ENCODE assay signal across 19 cellular contexts in the genomic region with DNA sequence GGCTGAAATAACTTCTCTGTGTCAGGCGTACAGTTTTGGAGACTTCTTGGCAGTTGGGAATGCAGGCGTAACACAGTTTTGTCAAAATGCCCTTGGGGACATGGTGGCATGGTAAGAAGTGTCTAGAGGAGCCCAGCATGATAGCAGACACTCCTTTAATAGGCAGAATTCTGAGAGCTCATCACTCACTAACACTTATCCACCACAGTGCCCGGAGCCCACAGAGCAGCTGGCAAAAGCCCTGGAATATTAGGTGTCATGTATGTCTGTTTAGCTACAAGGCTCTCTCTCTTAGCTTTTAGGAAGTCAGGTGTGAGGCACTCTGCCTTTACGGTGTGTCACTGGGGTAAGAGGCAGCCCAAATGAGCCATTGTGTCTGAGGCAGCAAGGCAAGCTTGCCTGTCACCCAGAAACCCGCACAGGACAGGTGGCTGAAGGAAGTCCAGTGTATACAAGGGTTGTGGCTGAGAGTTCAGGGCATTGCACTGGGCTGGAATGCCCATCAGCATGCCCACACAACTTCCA.
DNase-seq lines count a peak whose midpoint lies in the region; ATAC-seq and TF ChIP-seq lines count a peak whose summit lies in the region.
"Had no signal": no experiment of that assay in that cellular context is flagged by ENCODE, and none has a peak within 500 bp of the region (broad histone marks: within the 10 kb centered on the region; RNA-seq: fewer than 3 reads in every experiment).

No MANE protein-coding gene starts in this region.

- H3K36me3 ChIP-seq in left ventricle myocardium inferior (no peaks in the 10 kb centered on the region), trophoblast cell (ENCODE audit: control insufficient read depth in 1 of 2, insufficient read depth in 2 of 2, low read length in 2 of 2) (no peaks in the 10 kb centered on the region)
- H3K36me3 ChIP-seq: BLaER1 treated with 17β-estradiol and CSF1 and Interleukin-3, amounts not matched to agents 10 nM and 100 nM; SJSA1 had no signal

- H3K4ac ChIP-seq in trophoblast cell (ENCODE audit: low read depth, low read length) = no peak overlapping the region

- H3K27me3 ChIP-seq in left ventricle myocardium inferior (ENCODE audit: low read depth) = no peaks in the 10 kb centered on the region
- no peaks in the 10 kb centered on the region for H3K27me3 ChIP-seq in trophoblast cell (ENCODE audit: insufficient read depth, low read length)
- peaks cover 15% of the 10 kb centered on the region for H3K27me3 ChIP-seq in CD4-positive, alpha-beta T cell (ENCODE audit: control insufficient read depth, insufficient read depth, low read length)
- H3K27me3 ChIP-seq: BLaER1 treated with 17β-estradiol and CSF1 and Interleukin-3, amounts not matched to agents 10 nM and 100 nM had no signal

- intact Hi-C loops in Right ventricle myocardium superior (cut with DNase I) = no loop called here
- intact Hi-C loops in left ventricle myocardium inferior (cut with micrococcal nuclease) = no loop called here
- intact Hi-C loops in CD4-positive, alpha-beta T cell (cut with DNase I, micrococcal nuclease) = no loop called here

- DNase-seq in Right ventricle myocardium superior (no peak), left ventricle myocardium inferior (no peak), NCI-H2171 treated with DMSO at 0.1 percent for 48 hours (lab: John Stamatoyannopoulos, UW) (peak; percentile 73), trophoblast cell (no peak), superior temporal gyrus (ENCODE audit: extremely low spot score) (no peak)
- DNase-seq in CD4-positive, alpha-beta T cell = no peak
- DNase-seq: GDM1, GM23248, HCEC 1CT, NCI-H1436, NCI-H2081 treated with DMSO at 0.1 percent for 48 hours, NCI-H446 treated with DMSO at 0.1 percent for 48 hours, PC-3 had no signal

- ATAC-seq in Right ventricle myocardium superior (ENCODE audit: poor library complexity) (peak; percentile 26), HG03469 (IDR thresholded peaks at IDR 0.05; ENCODE audit: unreplicated experiment) (no peak)
- no peak for ATAC-seq in CD4-positive, alpha-beta T cell (ENCODE audit: poor library complexity)
- ATAC-seq: A549, GM12878, PC-3 had no signal

- H3K4me1 ChIP-seq in left ventricle myocardium inferior (peaks cover 25% of the 10 kb centered on the region), trophoblast cell (ENCODE audit: control insufficient read depth in 1 of 2, insufficient read depth in 2 of 2, low read length in 2 of 2) (no peaks in the 10 kb centered on the region)
- H3K4me1 ChIP-seq: A549, SJSA1 had no signal

- H3K27ac ChIP-seq in left ventricle myocardium inferior (replicated peaks) (no peak overlapping the region), trophoblast cell (ENCODE audit: low read depth, low read length) (no peak overlapping the region)
- H3K27ac ChIP-seq in CD4-positive, alpha-beta T cell (ENCODE audit: low read depth, low read length) = no peak overlapping the region
- H3K27ac ChIP-seq: A549; BLaER1 treated with 17β-estradiol and CSF1 and Interleukin-3, amounts not matched to agents 10 nM and 100 nM; GM23248; RWPE1; SJSA1 had no signal

- no peaks in the 10 kb centered on the region for H3K9me3 Mint-ChIP-seq in CD4-positive, alpha-beta T cell

- no CpG with 5 or more reads among the region's 5 CpGs for WGBS in trophoblast cell (ENCODE audit: extremely low coverage, insufficient coverage, insufficient read length)

- no peak overlapping the region for H3K9ac ChIP-seq in trophoblast cell (ENCODE audit: low read length)
- H3K9ac ChIP-seq: BLaER1 treated with 17β-estradiol and CSF1 and Interleukin-3, amounts not matched to agents 10 nM and 100 nM; GM23248 had no signal

- H3K4me2 ChIP-seq in trophoblast cell (ENCODE audit: low read length) = no peak overlapping the region
- H3K4me2 ChIP-seq: A549; BLaER1 treated with 17β-estradiol and CSF1 and Interleukin-3, amounts not matched to agents 10 nM and 100 nM had no signal

- no peak overlapping the region for H2BK5ac ChIP-seq in trophoblast cell (ENCODE audit: low read depth, low read length, poor library complexity)

- H3K36me3 Mint-ChIP-seq in CD4-positive, alpha-beta T cell (ENCODE audit: low read depth) = no peaks in the 10 kb centered on the region

- peaks cover 34% of the 10 kb centered on the region for H3K27me3 Mint-ChIP-seq in CD4-positive, alpha-beta T cell

- no peak overlapping the region for H2BK120ac ChIP-seq in trophoblast cell (ENCODE audit: insufficient read depth, low read length, poor library complexity)

- no peak overlapping the region for H2BK12ac ChIP-seq in trophoblast cell (ENCODE audit: low read length)

- no peak overlapping the region for H3K27ac Mint-ChIP-seq in CD4-positive, alpha-beta T cell

- H3K14ac ChIP-seq in trophoblast cell (ENCODE audit: low read length) = no peak overlapping the region

- no peak for TF ChIP-seq CTCF in left ventricle myocardium inferior (IDR thresholded peaks at IDR 0.05; ENCODE audit: borderline replicate concordance)
- TF ChIP-seq CTCF in CD4-positive, alpha-beta T cell (IDR thresholded peaks at IDR 0.05) = no peak

- no peak overlapping the region for H3K4me3 ChIP-seq in left ventricle myocardium inferior
- H3K4me3 ChIP-seq in trophoblast cell (ENCODE audit: low read depth, low read length) = no peak overlapping the region
- H3K4me3 ChIP-seq: A549; BLaER1 treated with 17β-estradiol and CSF1 and Interleukin-3, amounts not matched to agents 10 nM and 100 nM; GM12878; GM23248; SJSA1 had no signal

- no peaks in the 10 kb centered on the region for H3K4me1 Mint-ChIP-seq in CD4-positive, alpha-beta T cell (ENCODE audit: low read depth)

- no peaks in the 10 kb centered on the region for H3K9me3 ChIP-seq in left ventricle myocardium inferior (replicated peaks)
- H3K9me3 ChIP-seq in trophoblast cell (ENCODE audit: insufficient read depth, low read depth, low read length) = no peaks in the 10 kb centered on the region
- no peaks in the 10 kb centered on the region for H3K9me3 ChIP-seq in CD4-positive, alpha-beta T cell (ENCODE audit: control insufficient read depth, low read length)
- H3K9me3 ChIP-seq: A549; BLaER1 treated with 17β-estradiol and CSF1 and Interleukin-3, amounts not matched to agents 10 nM and 100 nM; SJSA1 had no signal

- H4K8ac ChIP-seq in trophoblast cell (ENCODE audit: low read depth, low read length) = no peak overlapping the region

- H2AK5ac ChIP-seq in trophoblast cell (ENCODE audit: low read length) = no peak overlapping the region

- POLR2A ChIA-PET in CD4-positive, alpha-beta T cell (lab: Charles Lee) = no interaction called here

- CTCF ChIA-PET in CD4-positive, alpha-beta T cell (lab: Charles Lee) = no interaction called here

- H4K12ac ChIP-seq in trophoblast cell (ENCODE audit: low read depth, low read length) = no peak overlapping the region

- H3K4me3 Mint-ChIP-seq in CD4-positive, alpha-beta T cell = no peak overlapping the region

- no peak overlapping the region for H3K18ac ChIP-seq in trophoblast cell (ENCODE audit: low read length)

- H4K91ac ChIP-seq in trophoblast cell (ENCODE audit: low read depth, low read length) = no peak overlapping the region

- no peaks in the 10 kb centered on the region for H3K79me1 ChIP-seq in trophoblast cell (ENCODE audit: low read length)

- H3K23ac ChIP-seq in trophoblast cell (ENCODE audit: low read length) = peak overlapping the region; percentile 70

- no peaks in the 10 kb centered on the region for H3K79me2 ChIP-seq in trophoblast cell (ENCODE audit: control insufficient read depth, insufficient read depth, low read length, poor library complexity)

- H2AFZ ChIP-seq in trophoblast cell (ENCODE audit: insufficient read depth, low read length, poor library complexity) = no peak overlapping the region
- H2AFZ ChIP-seq: GM23248 had no signal
